In genomic region chr3:126595479-126595878, GRCh38 we compare ENCODE assay signal across 4 cellular contexts. TPM values are rescaled to one million over a fixed set of nuclear protein-coding genes. Genes with fewer than 3 reads are reported as not detected.
"Had no signal": no experiment of that assay in that cellular context is flagged by ENCODE, and none has a peak within 500 bp of the region (broad histone marks: within the 10 kb centered on the region; RNA-seq: fewer than 3 reads in every experiment).

No MANE protein-coding gene starts in this region.

RNA-seq across cellular contexts. Expression of gene C3orf22, which starts 36.7 kb away (rescaled TPM):
- total RNA-seq: LHCN-M2, M059J, MCF 10A, NCI-H460 had no signal
